In genomic region chr1:25610822-25611630, GRCh38 we compare ENCODE assay signal across 1 cellular context.
TF ChIP-seq lines count a peak whose summit lies in the region.

No MANE protein-coding gene starts in this region.

TF ChIP-seq in GM12878, 131 proteins besides CTCF, POLR2A, EP300 and RAD21 (continued from another document):
- TF ChIP-seq SMC3 (IDR thresholded peaks at IDR 0.05; ENCODE audit: borderline replicate concordance, low read length) (peak; percentile 34; the same call in 1 of the 2 replicates), NFIC (IDR thresholded peaks at IDR 0.05; ENCODE audit: low read depth, low read length) (no peak), ATF2 (IDR thresholded peaks at IDR 0.05; ENCODE audit: low read length) (no peak), REST (IDR thresholded peaks at IDR 0.05; ENCODE audit: low read depth, low read length) (no peak), ZNF622 (IDR thresholded peaks at IDR 0.05) (no peak), TCF7 (IDR thresholded peaks at IDR 0.05; ENCODE audit: borderline replicate concordance) (no peak), SREBF2 (IDR thresholded peaks at IDR 0.05; ENCODE audit: low read length) (no peak)
